ENCODE assay signal across 16 cellular contexts in genomic region chr22:30348837-30349236, GRCh38. TPM values are rescaled to one million over a fixed set of nuclear protein-coding genes. Genes with fewer than 3 reads are reported as not detected.
DNase-seq lines count a peak whose midpoint lies in the region; ATAC-seq and TF ChIP-seq lines count a peak whose summit lies in the region.
"Had no signal": no experiment of that assay in that cellular context is flagged by ENCODE, and none has a peak within 500 bp of the region (broad histone marks: within the 10 kb centered on the region; RNA-seq: fewer than 3 reads in every experiment).

No MANE protein-coding gene starts in this region.

- H3K27ac Mint-ChIP-seq in MCF 10A (ENCODE audit: low read depth, unreplicated experiment) = peak overlapping the region; percentile 27
- H3K27ac Mint-ChIP-seq in activated B cell treated with CpG ODN at 0.5 μM for 24 hours = peak overlapping the region; percentile 53

- H3K36me3 ChIP-seq in breast epithelium (peaks cover 11% of the 10 kb centered on the region), vagina (peaks cover 0 to 69% of the 10 kb centered on the region in 2 donors)

- no peak for TF ChIP-seq CTCF in MCF 10A (IDR thresholded peaks at IDR 0.05; ENCODE audit: unreplicated experiment)
- TF ChIP-seq CTCF in breast epithelium (IDR thresholded peaks at IDR 0.05) = no peak
- no peak for TF ChIP-seq CTCF in activated B cell treated with CpG ODN at 0.5 μM for 24 hours (IDR thresholded peaks at IDR 0.05)
- TF ChIP-seq CTCF in vagina (IDR thresholded peaks at IDR 0.05) = no peak

- H3K4me3 ChIP-seq in breast epithelium (no peak overlapping the region), vagina (no peak overlapping the region)
- H3K4me3 ChIP-seq: BLaER1, body of pancreas, gastrocnemius medialis had no signal

- H3K27me3 ChIP-seq in breast epithelium = no peaks in the 10 kb centered on the region
- H3K27me3 ChIP-seq in vagina = no peaks in the 10 kb centered on the region
- H3K27me3 ChIP-seq: BLaER1, body of pancreas, gastrocnemius medialis had no signal

- H3K36me3 Mint-ChIP-seq in MCF 10A (ENCODE audit: insufficient read depth, unreplicated experiment) = peaks cover 90% of the 10 kb centered on the region
- peaks cover 86% of the 10 kb centered on the region for H3K36me3 Mint-ChIP-seq in activated B cell treated with CpG ODN at 0.5 μM for 24 hours (ENCODE audit: low read depth)

- no peak for TF ChIP-seq POLR2A in breast epithelium (IDR thresholded peaks at IDR 0.05)
- no peak for TF ChIP-seq POLR2A in vagina (IDR thresholded peaks at IDR 0.05)

- no peaks in the 10 kb centered on the region for H3K9me3 ChIP-seq in breast epithelium
- H3K9me3 ChIP-seq in vagina = no peaks in the 10 kb centered on the region
- H3K9me3 ChIP-seq: BLaER1, body of pancreas, gastrocnemius medialis had no signal

- H3K27me3 Mint-ChIP-seq in MCF 10A (ENCODE audit: insufficient read depth, unreplicated experiment) = no peaks in the 10 kb centered on the region
- H3K27me3 Mint-ChIP-seq in activated B cell treated with CpG ODN at 0.5 μM for 24 hours = no peaks in the 10 kb centered on the region

- intact Hi-C loops in MCF 10A (cut with micrococcal nuclease) = no loop called here
- intact Hi-C loops in breast epithelium (cut with DNase I; ENCODE audit: low total_unique reads) = no loop called here
- intact Hi-C loops in activated B cell treated with CpG ODN at 0.5 μM for 24 hours (cut with micrococcal nuclease) = no loop called here
- intact Hi-C loops in vagina (cut with DNase I) = no loop called here

- ATAC-seq in activated B cell treated with CpG ODN at 0.5 μM for 24 hours (ENCODE audit: low read depth) = no peak
- no peak for ATAC-seq in activated CD4-positive, CD25-positive, alpha-beta regulatory T cell treated with anti-CD3 and anti-CD28 coated beads, Interleukin-2, amount 50 U/mL, for 24 hours
- ATAC-seq: body of pancreas, gastrocnemius medialis had no signal

- peaks cover 0 to under 1% of the 10 kb centered on the region in 2 donors for H3K4me1 ChIP-seq in breast epithelium
- peaks cover 44% of the 10 kb centered on the region for H3K4me1 ChIP-seq in vagina

- BruUV-seq in MCF 10A (replicated peaks; lab: Mats Ljungman, UMichigan) = no TSS peak

- in situ Hi-C loops in KBM-7 (cut with MboI; ENCODE audit: low pct_unique_long_range_greater_than_20kb, low sequenced_read_pairs) = no loop called here

- H3K4me3 Mint-ChIP-seq in MCF 10A (ENCODE audit: unreplicated experiment) (no peak overlapping the region), activated B cell treated with CpG ODN at 0.5 μM for 24 hours (no peak overlapping the region)

- DNase-seq in MCF 10A (ENCODE audit: unreplicated experiment) = no peak
- DNase-seq in breast epithelium (ENCODE audit: low spot score in 2 of 2) = no peak
- no peak for DNase-seq in activated B cell treated with CpG ODN at 0.5 μM for 24 hours
- peak; percentile 92 for DNase-seq in fibroblast of peridontal ligament (ENCODE audit: extremely low read depth)
- no peak for DNase-seq in vagina (ENCODE audit: extremely low spot score in 2 of 2)
- no peak for DNase-seq in T1000 (lab: John Stamatoyannopoulos, UW)
- no peak for DNase-seq in KBM-7
- DNase-seq: body of pancreas; DMS79 treated with DMSO at 0.1 percent for 48 hours; gastrocnemius medialis; NCI-H1930; NCI-H69; stimulated activated naive CD4-positive, alpha-beta T cell treated with Interleukin-2 at 50 U/mL for 16 hours; WERI-Rb-1 had no signal

- H3K9me3 Mint-ChIP-seq in MCF 10A (ENCODE audit: unreplicated experiment) (no peaks in the 10 kb centered on the region), activated B cell treated with CpG ODN at 0.5 μM for 24 hours (no peaks in the 10 kb centered on the region)

- peaks cover 5% of the 10 kb centered on the region for H3K4me1 Mint-ChIP-seq in MCF 10A (ENCODE audit: insufficient read depth, unreplicated experiment)
- H3K4me1 Mint-ChIP-seq in activated B cell treated with CpG ODN at 0.5 μM for 24 hours = peaks cover 40% of the 10 kb centered on the region

- POLR2A ChIA-PET in MCF 10A (lab: Yijun Ruan, JAX) (interaction anchor here (3.6 kb wide), 1 partner anchor 21 kb away, joined by 16 read pairs; the partner anchor contains the start of gene TBC1D10A), activated B cell treated with CpG ODN at 0.5 μM for 24 hours (lab: Charles Lee) (no interaction called here)

- H3K27ac ChIP-seq in breast epithelium (no peak overlapping the region), vagina (peak overlapping the region; percentile 45)
- H3K27ac ChIP-seq: BLaER1, body of pancreas, gastrocnemius medialis, WERI-Rb-1 had no signal

- CTCF ChIA-PET in MCF 10A (lab: Yijun Ruan, JAX) (interaction anchor here (0.6 to 1.0 kb wide), 3 partner anchors 41 to 570 kb away, joined by 4 to 7 read pairs (median 5); no protein-coding TSS in a partner anchor), activated B cell treated with CpG ODN at 0.5 μM for 24 hours (lab: Charles Lee) (interaction anchor here (2.4 kb wide), 1 partner anchor 61 kb away, joined by 12 read pairs; no protein-coding TSS in a partner anchor)

RNA-seq across cellular contexts. Expression of gene SF3A1, which starts 7.9 kb away (rescaled TPM):
- total RNA-seq in MCF 10A (2022) (167 and 193 TPM in 2 replicates), breast epithelium (10 to 100 TPM; 47.7 to 68.6 (median 47.9) TPM), activated B cell treated with CpG ODN at 0.5 μM for 24 hours (263 and 269 TPM in 2 replicates), vagina (78.3 TPM)

RNA-seq across cellular contexts. Expression of gene CCDC157, which starts 8.0 kb away (rescaled TPM):
- total RNA-seq in MCF 10A (2022) (1.1 and 1.7 TPM in 2 replicates), breast epithelium (1 to 10 TPM; 2.6 to 7.5 (median 6.6) TPM), activated B cell treated with CpG ODN at 0.5 μM for 24 hours (1.8 and 2.9 TPM in 2 replicates), vagina (4.2 TPM)

RNA-seq across cellular contexts. Expression of gene TBC1D10A, which starts 22.1 kb away (rescaled TPM):
- total RNA-seq in MCF 10A (2022) (11.1 and 13.1 TPM in 2 replicates), breast epithelium (10 to 100 TPM; 25.0 to 50.1 (median 32.4) TPM), activated B cell treated with CpG ODN at 0.5 μM for 24 hours (20.1 and 20.4 TPM in 2 replicates), vagina (51.3 TPM)

RNA-seq across cellular contexts. Expression of gene RNF215, which starts 38.4 kb away (rescaled TPM):
- total RNA-seq in MCF 10A (2022) = 18.4 and 19.6 TPM in 2 replicates
- 10 to 100 TPM; 13.3 to 15.4 (median 14.0) TPM for total RNA-seq in breast epithelium
- 8.6 and 8.8 TPM in 2 replicates for total RNA-seq in activated B cell treated with CpG ODN at 0.5 μM for 24 hours
- total RNA-seq in vagina = 17.4 TPM

RNA-seq across cellular contexts. Expression of gene SEC14L2, which starts 48.0 kb away (rescaled TPM):
- total RNA-seq in MCF 10A (2022) = 20.0 and 29.1 TPM in 2 replicates
- 10 to 100 TPM in 2 of 3 donors, 1 to 10 TPM in 1; 5.3 to 45.7 (median 29.5) TPM for total RNA-seq in breast epithelium
- 0.40 and 0.42 TPM in 2 replicates for total RNA-seq in activated B cell treated with CpG ODN at 0.5 μM for 24 hours
- total RNA-seq in vagina = 20.6 TPM
